In the genomic region with DNA sequence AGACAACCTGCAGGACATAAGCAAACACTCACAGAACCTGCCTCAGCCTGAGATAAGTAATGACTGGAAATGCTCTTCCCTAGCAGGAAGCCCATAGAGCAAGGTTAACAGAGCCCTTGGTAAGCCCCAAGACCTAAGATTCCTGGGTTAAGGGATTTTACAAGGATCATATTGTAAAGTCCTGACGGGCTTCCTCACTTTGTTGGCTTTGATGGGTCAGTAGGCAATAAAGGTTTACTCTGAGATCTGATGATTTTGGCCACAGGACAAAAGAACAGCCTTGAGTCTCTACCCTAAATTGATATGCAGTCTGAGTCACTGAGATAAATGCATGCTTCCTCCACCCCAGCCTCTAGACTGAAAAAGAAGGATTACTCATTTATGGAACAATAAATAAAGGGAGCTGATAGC, we compare ENCODE assay signal across 13 cellular contexts.
DNase-seq lines count a peak whose midpoint lies in the region; ATAC-seq and TF ChIP-seq lines count a peak whose summit lies in the region.
"Had no signal": no experiment of that assay in that cellular context is flagged by ENCODE, and none has a peak within 500 bp of the region (broad histone marks: within the 10 kb centered on the region; RNA-seq: fewer than 3 reads in every experiment).

No MANE protein-coding gene starts in this region.

- BruUV-seq in Caco-2 (replicated peaks; lab: Mats Ljungman, UMichigan), result no TSS peak

- intact Hi-C loops in Caco-2 (cut with micrococcal nuclease; ENCODE audit: unreplicated experiment), result loop anchor here (5.0 kb wide), 1 partner anchor 775 kb away; no protein-coding TSS in a partner anchor
- intact Hi-C loops in activated T-helper 2 cell treated with anti-CD3 and anti-CD28 coated beads, Interferon-gamma antibody, Interleukin-2, Interleukin-4, amounts not matched to agents 10 μg/mL and 5 μg/mL and 100 μg/mL, durations not matched to agents 14 hours and 24 hours and 36 hours (cut with micrococcal nuclease), result no loop called here

- ATAC-seq in HG02973 (IDR thresholded peaks at IDR 0.05; ENCODE audit: unreplicated experiment) (no peak), HG03342 (IDR thresholded peaks at IDR 0.05; ENCODE audit: unreplicated experiment) (no peak), HG02885 (IDR thresholded peaks at IDR 0.05; ENCODE audit: poor library complexity, unreplicated experiment) (no peak)
- ATAC-seq: gastroesophageal sphincter had no signal

- H3K27me3 ChIP-seq in Caco-2 (replicated peaks; ENCODE audit: control insufficient read depth, insufficient read depth, low read length), result no peaks in the 10 kb centered on the region
- H3K27me3 ChIP-seq: gastroesophageal sphincter had no signal

- POLR2A ChIA-PET in Caco-2 (lab: Charles Lee), result no interaction called here

- peaks cover 4% of the 10 kb centered on the region for H3K27me3 Mint-ChIP-seq in Caco-2 (ENCODE audit: insufficient read depth, unreplicated experiment)
- H3K27me3 Mint-ChIP-seq in activated T-helper 2 cell treated with anti-CD3 and anti-CD28 coated beads, Interferon-gamma antibody, Interleukin-2, Interleukin-4, amounts not matched to agents 10 μg/mL and 5 μg/mL and 100 μg/mL, durations not matched to agents 14 hours and 24 hours and 36 hours (ENCODE audit: low read depth), result peaks cover 3% of the 10 kb centered on the region

- H3K4me1 ChIP-seq in Caco-2, result peaks cover 17% of the 10 kb centered on the region
- H3K4me1 ChIP-seq: gastroesophageal sphincter had no signal

- H3K9me3 Mint-ChIP-seq in Caco-2 (ENCODE audit: unreplicated experiment), result no peaks in the 10 kb centered on the region
- no peaks in the 10 kb centered on the region for H3K9me3 Mint-ChIP-seq in activated T-helper 2 cell treated with anti-CD3 and anti-CD28 coated beads, Interferon-gamma antibody, Interleukin-2, Interleukin-4, amounts not matched to agents 10 μg/mL and 5 μg/mL and 100 μg/mL, durations not matched to agents 14 hours and 24 hours and 36 hours
- H3K9me3 Mint-ChIP-seq: activated naive CD8-positive, alpha-beta T cell treated with anti-CD3 and anti-CD28 coated beads, Interleukin-2, amount 10 ng/mL, durations not matched to agents 7 days and 5 days had no signal

- no peak overlapping the region for H3K27ac Mint-ChIP-seq in Caco-2 (ENCODE audit: unreplicated experiment)
- no peak overlapping the region for H3K27ac Mint-ChIP-seq in activated T-helper 2 cell treated with anti-CD3 and anti-CD28 coated beads, Interferon-gamma antibody, Interleukin-2, Interleukin-4, amounts not matched to agents 10 μg/mL and 5 μg/mL and 100 μg/mL, durations not matched to agents 14 hours and 24 hours and 36 hours
- H3K27ac Mint-ChIP-seq: activated naive CD8-positive, alpha-beta T cell treated with anti-CD3 and anti-CD28 coated beads, Interleukin-2, amount 10 ng/mL, durations not matched to agents 7 days and 5 days had no signal

- H3K4me1 Mint-ChIP-seq in Caco-2 (ENCODE audit: low read depth, unreplicated experiment), result peaks cover 8% of the 10 kb centered on the region
- H3K4me1 Mint-ChIP-seq in activated T-helper 2 cell treated with anti-CD3 and anti-CD28 coated beads, Interferon-gamma antibody, Interleukin-2, Interleukin-4, amounts not matched to agents 10 μg/mL and 5 μg/mL and 100 μg/mL, durations not matched to agents 14 hours and 24 hours and 36 hours (ENCODE audit: low read depth), result no peaks in the 10 kb centered on the region
- H3K4me1 Mint-ChIP-seq: activated naive CD8-positive, alpha-beta T cell treated with anti-CD3 and anti-CD28 coated beads, Interleukin-2, amount 10 ng/mL, durations not matched to agents 7 days and 5 days had no signal

- no peaks in the 10 kb centered on the region for H3K9me3 ChIP-seq in Caco-2
- H3K9me3 ChIP-seq: gastroesophageal sphincter had no signal

- H3K4me3 ChIP-seq in Caco-2 (ENCODE audit: low read depth, low read length), result no peak overlapping the region
- H3K4me3 ChIP-seq: gastroesophageal sphincter had no signal

- TF ChIP-seq CTCF in Caco-2 (IDR thresholded peaks at IDR 0.05; ENCODE audit: insufficient read depth in 1 of 2, low read depth in 1 of 2, low read length in 1 of 2, severe bottlenecking in 1 of 2, unreplicated experiment in 1 of 2), result no peak

- H3K36me3 ChIP-seq in Caco-2 (ENCODE audit: control insufficient read depth, insufficient read depth, low read length), result no peaks in the 10 kb centered on the region
- H3K36me3 ChIP-seq: gastroesophageal sphincter had no signal

- no peak overlapping the region for H3K4me3 Mint-ChIP-seq in Caco-2 (ENCODE audit: unreplicated experiment)
- H3K4me3 Mint-ChIP-seq in activated T-helper 2 cell treated with anti-CD3 and anti-CD28 coated beads, Interferon-gamma antibody, Interleukin-2, Interleukin-4, amounts not matched to agents 10 μg/mL and 5 μg/mL and 100 μg/mL, durations not matched to agents 14 hours and 24 hours and 36 hours (ENCODE audit: low read depth), result no peak overlapping the region
- H3K4me3 Mint-ChIP-seq: activated naive CD8-positive, alpha-beta T cell treated with anti-CD3 and anti-CD28 coated beads, Interleukin-2, amount 10 ng/mL, durations not matched to agents 7 days and 5 days had no signal

- DNase-seq in Caco-2 (peak; percentile 11 to 38), LoVo (ENCODE audit: low spot score) (peak; percentile 18), astrocyte of the hippocampus (ENCODE audit: low read depth, low spot score) (peak; percentile 79), islet precursor cell (peak; percentile 64)
- DNase-seq in activated T-helper 2 cell treated with anti-CD3 and anti-CD28 coated beads, Interferon-gamma antibody, Interleukin-2, Interleukin-4, amounts not matched to agents 10 μg/mL and 5 μg/mL and 100 μg/mL, durations not matched to agents 14 hours and 24 hours and 36 hours (ENCODE audit: low spot score), result no peak
- DNase-seq: activated CD8-positive, alpha-beta memory T cell treated with anti-CD3 and anti-CD28 coated beads, Interleukin-2, amount 50 U/mL, for 48 hours; activated naive CD8-positive, alpha-beta T cell treated with anti-CD3 and anti-CD28 coated beads, Interleukin-2, amount 10 ng/mL, durations not matched to agents 7 days and 5 days; NCI-H1694; stimulated activated CD4-positive, alpha-beta T cell treated with anti-CD3 and anti-CD28 coated beads, Interleukin-2, amount 100 ng/mL, for 48 hours had no signal

- H3K36me3 Mint-ChIP-seq in Caco-2 (ENCODE audit: insufficient read depth, unreplicated experiment), result no peaks in the 10 kb centered on the region
- H3K36me3 Mint-ChIP-seq in activated T-helper 2 cell treated with anti-CD3 and anti-CD28 coated beads, Interferon-gamma antibody, Interleukin-2, Interleukin-4, amounts not matched to agents 10 μg/mL and 5 μg/mL and 100 μg/mL, durations not matched to agents 14 hours and 24 hours and 36 hours (ENCODE audit: low read depth), result no peaks in the 10 kb centered on the region
- H3K36me3 Mint-ChIP-seq: activated naive CD8-positive, alpha-beta T cell treated with anti-CD3 and anti-CD28 coated beads, Interleukin-2, amount 10 ng/mL, durations not matched to agents 7 days and 5 days had no signal

- CTCF ChIA-PET in Caco-2 (lab: Charles Lee), result interaction anchor here (0.7 kb wide), 1 partner anchor 299 kb away, joined by 4 read pairs; no protein-coding TSS in a partner anchor
